ENCODE assay signal across 8 cellular contexts in genomic region chr4:13547563-13548041, GRCh38. TPM values are rescaled to one million over a fixed set of nuclear protein-coding genes. Genes with fewer than 3 reads are reported as not detected.
DNase-seq lines count a peak whose midpoint lies in the region; ATAC-seq, FAIRE-seq and TF ChIP-seq lines count a peak whose summit lies in the region.

No MANE protein-coding gene starts in this region.

- WGBS in ectodermal cell, 2 experiments: 0% methylated on average over 50 of the region's 50 CpGs
- WGBS in pancreas, 2 donors: 2% methylated on average over 34 to 50 of the region's 50 CpGs

- TF ChIP-seq CTCF in pancreas (IDR thresholded peaks at IDR 0.05): no peak

- peaks cover 27% of the 10 kb centered on the region for H3K4me1 Mint-ChIP-seq in activated CD4-positive, alpha-beta T cell treated with anti-CD3 and anti-CD28 coated beads, Interleukin-2, amount 10 ng/mL, durations not matched to agents 24 days and 14 days

- ATAC-seq in pancreas (no peak), HG02981 (IDR thresholded peaks at IDR 0.05; ENCODE audit: unreplicated experiment) (no peak)

- intact Hi-C loops in activated CD4-positive, alpha-beta T cell treated with anti-CD3 and anti-CD28 coated beads, Interleukin-2, amount 10 ng/mL, durations not matched to agents 24 days and 14 days (cut with micrococcal nuclease): loop anchor here (2.0 to 5.0 kb wide), 2 partner anchors 63 to 1780 kb away; partner anchors contain the start of gene RAB28
- intact Hi-C loops in pancreas (cut with DNase I): no loop called here

- no peak overlapping the region for H3K27ac ChIP-seq in ectodermal cell (ENCODE audit: insufficient read depth, low read depth, low read length, poor library complexity, severe bottlenecking)
- no peak overlapping the region for H3K27ac ChIP-seq in pancreas

- peak overlapping the region; percentile 78 for H3K4me3 Mint-ChIP-seq in activated CD4-positive, alpha-beta T cell treated with anti-CD3 and anti-CD28 coated beads, Interleukin-2, amount 10 ng/mL, durations not matched to agents 24 days and 14 days

- peak overlapping the region; percentile 58 for H3K27ac Mint-ChIP-seq in activated CD4-positive, alpha-beta T cell treated with anti-CD3 and anti-CD28 coated beads, Interleukin-2, amount 10 ng/mL, durations not matched to agents 24 days and 14 days

- peaks cover 4% of the 10 kb centered on the region for H3K9me3 Mint-ChIP-seq in activated CD4-positive, alpha-beta T cell treated with anti-CD3 and anti-CD28 coated beads, Interleukin-2, amount 10 ng/mL, durations not matched to agents 24 days and 14 days

- peaks cover 69% of the 10 kb centered on the region for H3K27me3 ChIP-seq in ectodermal cell (ENCODE audit: control insufficient read depth, insufficient read depth, low read length, poor library complexity, severe bottlenecking)
- peaks cover 12 to 50% (median 20%) of the 10 kb centered on the region in 4 donors for H3K27me3 ChIP-seq in pancreas

- H3K4me1 ChIP-seq in ectodermal cell (ENCODE audit: control insufficient read depth, insufficient read depth, low read length) (peaks cover 4% of the 10 kb centered on the region), pancreas (peaks cover 0 to 14% (median 3%) of the 10 kb centered on the region in 3 donors)

- FAIRE-seq in pancreas (lab: Jason Lieb, UNC): no peak

- peaks cover 9% of the 10 kb centered on the region for H3K36me3 Mint-ChIP-seq in activated CD4-positive, alpha-beta T cell treated with anti-CD3 and anti-CD28 coated beads, Interleukin-2, amount 10 ng/mL, durations not matched to agents 24 days and 14 days (ENCODE audit: low read depth)

- peak; percentile 78 for DNase-seq in activated CD4-positive, alpha-beta T cell treated with anti-CD3 and anti-CD28 coated beads, Interleukin-2, amount 10 ng/mL, durations not matched to agents 24 days and 14 days
- DNase-seq in activated CD4-positive, alpha-beta T cell treated with anti-CD3 and anti-CD28 coated beads, Interleukin-2, amount 50 U/mL, for 1 hour: no peak
- DNase-seq in NCI-H2196 (lab: John Stamatoyannopoulos, UW; ENCODE audit: unreplicated experiment) (peak; percentile 69), pancreas (no peak), NCI-H1694 (lab: John Stamatoyannopoulos, UW) (no peak), NCI-H187 (lab: John Stamatoyannopoulos, UW) (no peak)

- H3K4me3 ChIP-seq in ectodermal cell (ENCODE audit: insufficient read depth, low read depth, low read length): peak overlapping the region; percentile 47
- peak overlapping the region in 3 of 4 donors; percentile 3 to 48 (median 31) for H3K4me3 ChIP-seq in pancreas

- peaks cover 65% of the 10 kb centered on the region for H3K27me3 Mint-ChIP-seq in activated CD4-positive, alpha-beta T cell treated with anti-CD3 and anti-CD28 coated beads, Interleukin-2, amount 10 ng/mL, durations not matched to agents 24 days and 14 days

- H3K9me3 ChIP-seq in ectodermal cell (ENCODE audit: control insufficient read depth, low read length) (no peaks in the 10 kb centered on the region), pancreas (no peaks in the 10 kb centered on the region)

- H3K36me3 ChIP-seq in ectodermal cell (ENCODE audit: control insufficient read depth, insufficient read depth, low read length) (no peaks in the 10 kb centered on the region), pancreas (no peaks in the 10 kb centered on the region)

RNA-seq across cellular contexts. Expression of gene NKX3-2, which starts 3.3 kb away (rescaled TPM):
- not detected in 2 replicates for total RNA-seq in activated CD4-positive, alpha-beta T cell treated with anti-CD3 and anti-CD28 coated beads, Interleukin-2, amount 10 ng/mL, durations not matched to agents 24 days and 14 days
- polyA plus RNA-seq in ectodermal cell (2013, experiment 1 of 4): 2.0 TPM
- polyA plus RNA-seq in ectodermal cell (2013, experiment 2 of 4): 1.3 TPM
- polyA plus RNA-seq in ectodermal cell (2013, experiment 3 of 4): 1.8 TPM
- polyA plus RNA-seq in ectodermal cell (2013, experiment 4 of 4): 1.6 TPM
- total RNA-seq in pancreas: under 1 TPM in 5 of 6 donors, not detected in 1; 0.06 to 0.47 (median 0.08) TPM
- polyA plus RNA-seq in pancreas: under 1 TPM; 0.23 to 0.27 TPM

Comparison
In these comparisons a context has a peak if more than half of its experiments do, and no peak if none do; other contexts are left out.
1. DNase-seq: peak in activated CD4-positive, alpha-beta T cell treated with anti-CD3 and anti-CD28 coated beads, Interleukin-2, amount 10 ng/mL, durations not matched to agents 24 days and 14 days (single experiment) and NCI-H2196 (single experiment); none in activated CD4-positive, alpha-beta T cell treated with anti-CD3 and anti-CD28 coated beads, Interleukin-2, amount 50 U/mL, for 1 hour (single experiment), pancreas (0 of 6), NCI-H1694 (single experiment) and NCI-H187 (0 of 2).